In the genomic region with DNA sequence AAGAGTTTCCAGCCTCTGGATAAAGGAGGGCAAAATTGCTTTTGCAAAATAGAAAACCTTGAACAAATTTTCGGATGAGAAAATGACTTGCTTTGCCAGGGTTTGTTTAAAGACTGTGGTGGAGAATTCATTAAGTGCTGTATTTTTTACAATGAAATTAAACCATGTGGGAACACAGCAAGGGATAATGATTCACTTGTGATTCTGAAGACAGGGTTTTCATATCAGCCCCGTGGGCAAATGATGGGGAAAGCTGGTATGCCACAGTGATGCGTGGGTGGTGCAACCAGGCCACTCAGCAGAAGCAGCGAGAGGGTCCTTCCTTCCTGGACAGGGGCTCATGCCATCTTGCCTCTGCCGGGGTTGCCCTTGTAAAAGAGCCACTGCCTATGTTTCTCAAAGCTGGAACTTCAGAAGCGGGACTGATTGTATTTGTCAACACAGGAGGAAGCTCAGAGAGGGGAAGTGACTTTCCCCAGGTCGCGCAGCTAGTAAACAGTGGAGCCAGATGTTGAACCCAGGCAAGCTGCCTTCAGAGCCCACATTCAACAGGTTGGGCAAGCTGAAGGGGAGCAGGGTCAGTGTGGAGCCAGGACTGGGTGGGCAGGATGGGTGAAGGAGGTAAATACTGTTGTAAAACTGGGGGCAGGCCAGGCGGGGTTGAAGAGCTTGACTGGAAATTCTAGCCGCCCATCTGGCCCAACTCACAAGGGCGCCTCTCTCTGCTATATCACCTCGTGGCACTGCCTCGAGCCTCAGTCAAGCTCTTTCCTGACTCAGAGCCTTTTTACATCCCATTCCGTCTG, we compare ENCODE assay signal across 2 cellular contexts.
TF ChIP-seq lines count a peak whose summit lies in the region.

No MANE protein-coding gene starts in this region.

TF ChIP-seq in A549, 52 proteins besides CTCF, POLR2A, EP300 and RAD21 (continued from another document):
- TF ChIP-seq, protein P1, sequence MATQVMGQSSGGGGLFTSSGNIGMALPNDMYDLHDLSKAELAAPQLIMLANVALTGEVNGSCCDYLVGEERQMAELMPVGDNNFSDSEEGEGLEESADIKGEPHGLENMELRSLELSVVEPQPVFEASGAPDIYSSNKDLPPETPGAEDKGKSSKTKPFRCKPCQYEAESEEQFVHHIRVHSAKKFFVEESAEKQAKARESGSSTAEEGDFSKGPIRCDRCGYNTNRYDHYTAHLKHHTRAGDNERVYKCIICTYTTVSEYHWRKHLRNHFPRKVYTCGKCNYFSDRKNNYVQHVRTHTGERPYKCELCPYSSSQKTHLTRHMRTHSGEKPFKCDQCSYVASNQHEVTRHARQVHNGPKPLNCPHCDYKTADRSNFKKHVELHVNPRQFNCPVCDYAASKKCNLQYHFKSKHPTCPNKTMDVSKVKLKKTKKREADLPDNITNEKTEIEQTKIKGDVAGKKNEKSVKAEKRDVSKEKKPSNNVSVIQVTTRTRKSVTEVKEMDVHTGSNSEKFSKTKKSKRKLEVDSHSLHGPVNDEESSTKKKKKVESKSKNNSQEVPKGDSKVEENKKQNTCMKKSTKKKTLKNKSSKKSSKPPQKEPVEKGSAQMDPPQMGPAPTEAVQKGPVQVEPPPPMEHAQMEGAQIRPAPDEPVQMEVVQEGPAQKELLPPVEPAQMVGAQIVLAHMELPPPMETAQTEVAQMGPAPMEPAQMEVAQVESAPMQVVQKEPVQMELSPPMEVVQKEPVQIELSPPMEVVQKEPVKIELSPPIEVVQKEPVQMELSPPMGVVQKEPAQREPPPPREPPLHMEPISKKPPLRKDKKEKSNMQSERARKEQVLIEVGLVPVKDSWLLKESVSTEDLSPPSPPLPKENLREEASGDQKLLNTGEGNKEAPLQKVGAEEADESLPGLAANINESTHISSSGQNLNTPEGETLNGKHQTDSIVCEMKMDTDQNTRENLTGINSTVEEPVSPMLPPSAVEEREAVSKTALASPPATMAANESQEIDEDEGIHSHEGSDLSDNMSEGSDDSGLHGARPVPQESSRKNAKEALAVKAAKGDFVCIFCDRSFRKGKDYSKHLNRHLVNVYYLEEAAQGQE (IDR thresholded peaks at IDR 0.05), result no peak
- TF ChIP-seq ESRRA (IDR thresholded peaks at IDR 0.05; ENCODE audit: borderline replicate concordance, low read length), result no peak
- no peak for TF ChIP-seq NPAS2 (CRISPR knock-in tag; IDR thresholded peaks at IDR 0.05; ENCODE audit: borderline replicate concordance)
- no peak for TF ChIP-seq TP53 (CRISPR knock-in tag; IDR thresholded peaks at IDR 0.05)
TF ChIP-seq in A549: peak in this region for 0.

TF ChIP-seq in K562, 482 proteins besides CTCF, POLR2A, EP300 and RAD21 (continued from another document):
- TF ChIP-seq, protein P2, sequence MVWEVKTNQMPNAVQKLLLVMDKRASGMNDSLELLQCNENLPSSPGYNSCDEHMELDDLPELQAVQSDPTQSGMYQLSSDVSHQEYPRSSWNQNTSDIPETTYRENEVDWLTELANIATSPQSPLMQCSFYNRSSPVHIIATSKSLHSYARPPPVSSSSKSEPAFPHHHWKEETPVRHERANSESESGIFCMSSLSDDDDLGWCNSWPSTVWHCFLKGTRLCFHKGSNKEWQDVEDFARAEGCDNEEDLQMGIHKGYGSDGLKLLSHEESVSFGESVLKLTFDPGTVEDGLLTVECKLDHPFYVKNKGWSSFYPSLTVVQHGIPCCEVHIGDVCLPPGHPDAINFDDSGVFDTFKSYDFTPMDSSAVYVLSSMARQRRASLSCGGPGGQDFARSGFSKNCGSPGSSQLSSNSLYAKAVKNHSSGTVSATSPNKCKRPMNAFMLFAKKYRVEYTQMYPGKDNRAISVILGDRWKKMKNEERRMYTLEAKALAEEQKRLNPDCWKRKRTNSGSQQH (CRISPR knock-in tag; IDR thresholded peaks at IDR 0.05), result no peak
- TF ChIP-seq ZNF165 (CRISPR knock-in tag; IDR thresholded peaks at IDR 0.05; ENCODE audit: borderline replicate concordance), result no peak
- TF ChIP-seq TRIM24 (IDR thresholded peaks at IDR 0.05), result no peak
- TF ChIP-seq STAT5A (IDR thresholded peaks at IDR 0.05; ENCODE audit: borderline replicate concordance, low read length), result no peak
- no peak for TF ChIP-seq HNRNPUL1 (IDR thresholded peaks at IDR 0.05; ENCODE audit: low read length)
- no peak for TF ChIP-seq ARID2 (IDR thresholded peaks at IDR 0.05)
- TF ChIP-seq, protein P3, sequence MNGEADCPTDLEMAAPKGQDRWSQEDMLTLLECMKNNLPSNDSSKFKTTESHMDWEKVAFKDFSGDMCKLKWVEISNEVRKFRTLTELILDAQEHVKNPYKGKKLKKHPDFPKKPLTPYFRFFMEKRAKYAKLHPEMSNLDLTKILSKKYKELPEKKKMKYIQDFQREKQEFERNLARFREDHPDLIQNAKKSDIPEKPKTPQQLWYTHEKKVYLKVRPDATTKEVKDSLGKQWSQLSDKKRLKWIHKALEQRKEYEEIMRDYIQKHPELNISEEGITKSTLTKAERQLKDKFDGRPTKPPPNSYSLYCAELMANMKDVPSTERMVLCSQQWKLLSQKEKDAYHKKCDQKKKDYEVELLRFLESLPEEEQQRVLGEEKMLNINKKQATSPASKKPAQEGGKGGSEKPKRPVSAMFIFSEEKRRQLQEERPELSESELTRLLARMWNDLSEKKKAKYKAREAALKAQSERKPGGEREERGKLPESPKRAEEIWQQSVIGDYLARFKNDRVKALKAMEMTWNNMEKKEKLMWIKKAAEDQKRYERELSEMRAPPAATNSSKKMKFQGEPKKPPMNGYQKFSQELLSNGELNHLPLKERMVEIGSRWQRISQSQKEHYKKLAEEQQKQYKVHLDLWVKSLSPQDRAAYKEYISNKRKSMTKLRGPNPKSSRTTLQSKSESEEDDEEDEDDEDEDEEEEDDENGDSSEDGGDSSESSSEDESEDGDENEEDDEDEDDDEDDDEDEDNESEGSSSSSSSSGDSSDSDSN (IDR thresholded peaks at IDR 0.05; ENCODE audit: borderline replicate concordance in 1 of 2, low read depth in 2 of 2, low read length in 2 of 2), result no peak
- no peak for TF ChIP-seq MCM5 (IDR thresholded peaks at IDR 0.05; ENCODE audit: low read depth)
- no peak for TF ChIP-seq ZNF717 (CRISPR knock-in tag; IDR thresholded peaks at IDR 0.05)
- TF ChIP-seq ZNF445 (CRISPR knock-in tag; IDR thresholded peaks at IDR 0.05; ENCODE audit: low read depth), result no peak
- TF ChIP-seq NR2C2 (CRISPR knock-in tag; IDR thresholded peaks at IDR 0.05), result no peak
- TF ChIP-seq NR2C2 (tag; IDR thresholded peaks at IDR 0.05), result no peak
- TF ChIP-seq EGR1 (conservative IDR thresholded peaks at IDR 0.05), result peak; percentile 42
